Comparison of ENCODE assay signal across 20 cellular contexts in the genomic region with DNA sequence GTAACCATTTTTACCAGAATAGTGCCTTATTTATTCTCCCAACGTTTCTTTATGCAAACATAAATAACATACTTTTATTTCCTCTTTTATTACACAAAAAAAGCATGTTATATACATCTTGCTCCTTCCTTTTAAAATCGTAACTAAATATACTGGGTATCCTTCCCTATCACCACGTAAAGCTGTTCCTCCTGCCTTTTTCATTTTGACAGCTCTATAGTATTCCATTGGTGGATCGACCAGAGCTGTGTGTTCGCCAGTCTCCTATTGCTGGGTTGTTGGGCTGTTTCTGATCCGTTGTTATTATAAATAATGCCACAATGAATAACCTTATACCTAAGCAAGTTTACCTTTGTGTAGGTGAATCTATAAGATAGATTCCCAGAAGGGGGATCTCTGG. TPM values are rescaled to one million over a fixed set of nuclear protein-coding genes. Genes with fewer than 3 reads are reported as not detected.
DNase-seq lines count a peak whose midpoint lies in the region; ATAC-seq lines count a peak whose summit lies in the region.
"Had no signal": no experiment of that assay in that cellular context is flagged by ENCODE, and none has a peak within 500 bp of the region (broad histone marks: within the 10 kb centered on the region; RNA-seq: fewer than 3 reads in every experiment).

No MANE protein-coding gene starts in this region.

- no peak overlapping the region for H4K91ac ChIP-seq in mesenchymal stem cell (ENCODE audit: low read length)

- no peaks in the 10 kb centered on the region for H3K27me3 ChIP-seq in CD4-positive, CD25-positive, alpha-beta regulatory T cell (ENCODE audit: control insufficient read depth, insufficient read depth, low read length)
- H3K27me3 ChIP-seq in mesenchymal stem cell (ENCODE audit: control insufficient read depth in 1 of 2, insufficient read depth in 1 of 2, low read length in 2 of 2) (peaks cover 0 to 13% of the 10 kb centered on the region in 2 experiments), thymus (ENCODE audit: control insufficient read depth, insufficient read depth) (no peaks in the 10 kb centered on the region)
- no peaks in the 10 kb centered on the region for H3K27me3 ChIP-seq in naive thymus-derived CD4-positive, alpha-beta T cell (ENCODE audit: control insufficient read depth in 2 of 2, insufficient read depth in 2 of 2, low read length in 2 of 2)
- H3K27me3 ChIP-seq: SJCRH30 had no signal

- no peak overlapping the region for H3K4me3 Mint-ChIP-seq in CD4-positive, CD25-positive, alpha-beta regulatory T cell
- H3K4me3 Mint-ChIP-seq in T-helper 17 cell = no peak overlapping the region
- H3K4me3 Mint-ChIP-seq in naive thymus-derived CD4-positive, alpha-beta T cell = peak overlapping the region in 1 of 10 donors; percentile 35
- H3K4me3 Mint-ChIP-seq: CD8-positive, alpha-beta memory T cell had no signal

- H3K4ac ChIP-seq in mesenchymal stem cell (ENCODE audit: low read depth in 1 of 2, low read length in 2 of 2) = no peak overlapping the region

- H2BK120ac ChIP-seq in mesenchymal stem cell (ENCODE audit: low read depth, low read length) = no peak overlapping the region

- no peak overlapping the region for H3K4me2 ChIP-seq in mesenchymal stem cell (ENCODE audit: low read length, poor library complexity, severe bottlenecking)

- no peak overlapping the region for H2AFZ ChIP-seq in mesenchymal stem cell (ENCODE audit: low read depth, low read length)
- H2AFZ ChIP-seq: GM23248 had no signal

- H3K4me1 Mint-ChIP-seq in CD4-positive, CD25-positive, alpha-beta regulatory T cell = peaks cover 5 to 35% (median 15%) of the 10 kb centered on the region in 4 donors
- peaks cover 22% of the 10 kb centered on the region for H3K4me1 Mint-ChIP-seq in T-helper 17 cell
- H3K4me1 Mint-ChIP-seq in naive thymus-derived CD4-positive, alpha-beta T cell = peaks cover 24 to 55% (median 47%) of the 10 kb centered on the region in 7 donors

- H4K8ac ChIP-seq in mesenchymal stem cell (ENCODE audit: low read length) = peak overlapping the region; percentile 53

- H2AK5ac ChIP-seq in mesenchymal stem cell (ENCODE audit: low read length, severe bottlenecking) = no peak overlapping the region

- H3K9ac ChIP-seq in mesenchymal stem cell (ENCODE audit: low read length) = no peak overlapping the region
- H3K9ac ChIP-seq: GM23248 had no signal

- no peak for DNase-seq in CD4-positive, CD25-positive, alpha-beta regulatory T cell
- DNase-seq in T-helper 17 cell = no peak
- no peak for DNase-seq in mesenchymal stem cell
- no peak for DNase-seq in NCI-H2107 (lab: John Stamatoyannopoulos, UW)
- no peak for DNase-seq in naive thymus-derived CD4-positive, alpha-beta T cell
- DNase-seq: CD8-positive, alpha-beta memory T cell; DMS79; HCEC 1CT; IMR-90; NCI-H1092; NCI-H1417 treated with DMSO at 0.1 percent for 48 hours; NCI-H187 treated with DMSO at 0.1 percent for 48 hours; NCI-H526; NK-92 treated with Interleukin-12 subunit alpha and Interleukin-12 subunit beta, amount 100 ng/mL, for 24 hours had no signal

- no peak overlapping the region for H2BK15ac ChIP-seq in mesenchymal stem cell (ENCODE audit: low read depth, poor library complexity, severe bottlenecking)

- H2BK12ac ChIP-seq in mesenchymal stem cell (ENCODE audit: low read length in 2 of 2) = no peak overlapping the region

- intact Hi-C loops in naive thymus-derived CD4-positive, alpha-beta T cell (cut with micrococcal nuclease) = no loop called here

- H3K18ac ChIP-seq in mesenchymal stem cell (ENCODE audit: low read depth in 1 of 2, low read length in 2 of 2) = no peak overlapping the region

- CTCF ChIA-PET in naive thymus-derived CD4-positive, alpha-beta T cell (lab: Charles Lee) = interaction anchor here (0.6 to 14.8 kb wide), 3 partner anchors 9 to 44 kb away, joined by 4 to 172 read pairs (median 8); a partner anchor contains a TSS

- no peaks in the 10 kb centered on the region for H3K27me3 Mint-ChIP-seq in CD4-positive, CD25-positive, alpha-beta regulatory T cell
- no peaks in the 10 kb centered on the region for H3K27me3 Mint-ChIP-seq in T-helper 17 cell
- no peaks in the 10 kb centered on the region for H3K27me3 Mint-ChIP-seq in naive thymus-derived CD4-positive, alpha-beta T cell

- H3K27ac ChIP-seq in CD4-positive, CD25-positive, alpha-beta regulatory T cell (ENCODE audit: insufficient read depth, low read length, poor library complexity, severe bottlenecking) = no peak overlapping the region
- H3K27ac ChIP-seq in mesenchymal stem cell (ENCODE audit: low read length, poor library complexity, severe bottlenecking) = no peak overlapping the region
- peak overlapping the region; percentile 33 for H3K27ac ChIP-seq in thymus (ENCODE audit: low read depth)
- no peak overlapping the region for H3K27ac ChIP-seq in naive thymus-derived CD4-positive, alpha-beta T cell (ENCODE audit: low read depth, low read length)
- H3K27ac ChIP-seq: C4-2B, SJCRH30 had no signal

- POLR2A ChIA-PET in naive thymus-derived CD4-positive, alpha-beta T cell (lab: Charles Lee) = no interaction called here

- no peak overlapping the region for H3K14ac ChIP-seq in mesenchymal stem cell (ENCODE audit: low read length in 2 of 2)

- no peak overlapping the region for H3K4me3 ChIP-seq in CD4-positive, CD25-positive, alpha-beta regulatory T cell (ENCODE audit: low read depth, low read length)
- H3K4me3 ChIP-seq in mesenchymal stem cell (ENCODE audit: insufficient read depth in 1 of 2, low read depth in 1 of 2, low read length in 2 of 2) (no peak overlapping the region), thymus (ENCODE audit: low read length) (no peak overlapping the region)
- H3K4me3 ChIP-seq in naive thymus-derived CD4-positive, alpha-beta T cell (ENCODE audit: low read length) = no peak overlapping the region
- H3K4me3 ChIP-seq: GM23248, SJCRH30 had no signal

- H3K23ac ChIP-seq in mesenchymal stem cell (ENCODE audit: low read length in 2 of 2) = no peak overlapping the region

- H3K9me3 ChIP-seq in CD4-positive, CD25-positive, alpha-beta regulatory T cell (ENCODE audit: control insufficient read depth in 2 of 2, low read length in 2 of 2) = no peaks in the 10 kb centered on the region
- H3K9me3 ChIP-seq in T-helper 17 cell (ENCODE audit: control insufficient read depth, low read length, poor library complexity, severe bottlenecking) (no peaks in the 10 kb centered on the region), mesenchymal stem cell (ENCODE audit: control insufficient read depth, low read length) (no peaks in the 10 kb centered on the region), thymus (ENCODE audit: control insufficient read depth) (no peaks in the 10 kb centered on the region)
- H3K9me3 ChIP-seq in naive thymus-derived CD4-positive, alpha-beta T cell (ENCODE audit: control insufficient read depth in 2 of 3, low read length in 3 of 3) = no peaks in the 10 kb centered on the region
- H3K9me3 ChIP-seq: SJCRH30 had no signal

- peak overlapping the region in 2 of 3 donors; percentile 34 to 85 for H3K27ac Mint-ChIP-seq in CD4-positive, CD25-positive, alpha-beta regulatory T cell
- peak overlapping the region; percentile 70 for H3K27ac Mint-ChIP-seq in T-helper 17 cell
- H3K27ac Mint-ChIP-seq in naive thymus-derived CD4-positive, alpha-beta T cell = peak overlapping the region in 2 of 9 donors; percentile 16 to 62
- H3K27ac Mint-ChIP-seq: CD8-positive, alpha-beta memory T cell had no signal

- H3K9me3 Mint-ChIP-seq in CD4-positive, CD25-positive, alpha-beta regulatory T cell = no peaks in the 10 kb centered on the region
- H3K9me3 Mint-ChIP-seq in naive thymus-derived CD4-positive, alpha-beta T cell = no peaks in the 10 kb centered on the region
- H3K9me3 Mint-ChIP-seq: CD8-positive, alpha-beta memory T cell had no signal

- ATAC-seq in CD4-positive, CD25-positive, alpha-beta regulatory T cell (ENCODE audit: low read depth in 2 of 2) = no peak
- ATAC-seq in T-helper 17 cell (no peak), GM21576 (IDR thresholded peaks at IDR 0.05; ENCODE audit: unreplicated experiment) (no peak)
- no peak for ATAC-seq in naive thymus-derived CD4-positive, alpha-beta T cell
- ATAC-seq: PC-3 had no signal

- H2BK5ac ChIP-seq in mesenchymal stem cell (ENCODE audit: low read depth, low read length, poor library complexity, severe bottlenecking) = no peak overlapping the region

- no peaks in the 10 kb centered on the region for H3K79me1 ChIP-seq in mesenchymal stem cell (replicated peaks; ENCODE audit: low read length, poor library complexity, severe bottlenecking)

- 93% methylated on average over 4 of the region's 6 CpGs for whole genome bisulfite sequencing in mesenchymal stem cell
- WGBS in thymus = 92% methylated on average over 6 of the region's 6 CpGs

- peaks cover 13% of the 10 kb centered on the region for H3K4me1 ChIP-seq in CD4-positive, CD25-positive, alpha-beta regulatory T cell (ENCODE audit: control insufficient read depth, insufficient read depth, low read length, poor library complexity, severe bottlenecking)
- H3K4me1 ChIP-seq in mesenchymal stem cell (ENCODE audit: control insufficient read depth, insufficient read depth, low read depth, low read length) (peaks cover 1% of the 10 kb centered on the region), thymus (ENCODE audit: control insufficient read depth, insufficient read depth, low read length) (peaks cover 52% of the 10 kb centered on the region)
- peaks cover 0 to 17% of the 10 kb centered on the region in 2 donors for H3K4me1 ChIP-seq in naive thymus-derived CD4-positive, alpha-beta T cell (ENCODE audit: control insufficient read depth in 2 of 2, insufficient read depth in 2 of 2, low read length in 2 of 2)

- no peaks in the 10 kb centered on the region for H3K36me3 Mint-ChIP-seq in CD4-positive, CD25-positive, alpha-beta regulatory T cell
- H3K36me3 Mint-ChIP-seq in T-helper 17 cell (ENCODE audit: low read depth) = no peaks in the 10 kb centered on the region
- H3K36me3 Mint-ChIP-seq in naive thymus-derived CD4-positive, alpha-beta T cell = no peaks in the 10 kb centered on the region

- H3K36me3 ChIP-seq in CD4-positive, CD25-positive, alpha-beta regulatory T cell (ENCODE audit: control insufficient read depth, insufficient read depth, low read length) = no peaks in the 10 kb centered on the region
- H3K36me3 ChIP-seq in mesenchymal stem cell (ENCODE audit: control insufficient read depth in 1 of 2, insufficient read depth in 2 of 2, low read depth in 1 of 2, low read length in 2 of 2) (no peaks in the 10 kb centered on the region), thymus (ENCODE audit: control insufficient read depth, insufficient read depth) (no peaks in the 10 kb centered on the region)
- H3K36me3 ChIP-seq in naive thymus-derived CD4-positive, alpha-beta T cell (ENCODE audit: control insufficient read depth in 2 of 3, insufficient read depth in 3 of 3, low read length in 3 of 3) = no peaks in the 10 kb centered on the region
- H3K36me3 ChIP-seq: SJCRH30 had no signal

RNA-seq across cellular contexts. Expression of a gene that starts 46.9 kb away (rescaled TPM):
- total RNA-seq in CD4-positive, CD25-positive, alpha-beta regulatory T cell = 5.0 TPM
- polyA plus RNA-seq in CD4-positive, CD25-positive, alpha-beta regulatory T cell = 1 to 10 TPM; 1.2 to 3.5 (median 1.9) TPM
- 1 to 10 TPM; 1.8 to 5.6 TPM for total RNA-seq in T-helper 17 cell
- 20.0 TPM for polyA plus RNA-seq in mesenchymal stem cell (2013, experiment 1 of 2)
- 21.0 TPM for polyA plus RNA-seq in mesenchymal stem cell (2013, experiment 2 of 2)
- polyA plus RNA-seq in thymus = 65.9 TPM
- total RNA-seq in naive thymus-derived CD4-positive, alpha-beta T cell = 10 to 100 TPM; 13.7 to 23.8 (median 18.6) TPM
- 1 to 10 TPM; 1.8 to 8.6 TPM for polyA plus RNA-seq in naive thymus-derived CD4-positive, alpha-beta T cell
